ENCODE assay signal across 9 cellular contexts in the genomic region with DNA sequence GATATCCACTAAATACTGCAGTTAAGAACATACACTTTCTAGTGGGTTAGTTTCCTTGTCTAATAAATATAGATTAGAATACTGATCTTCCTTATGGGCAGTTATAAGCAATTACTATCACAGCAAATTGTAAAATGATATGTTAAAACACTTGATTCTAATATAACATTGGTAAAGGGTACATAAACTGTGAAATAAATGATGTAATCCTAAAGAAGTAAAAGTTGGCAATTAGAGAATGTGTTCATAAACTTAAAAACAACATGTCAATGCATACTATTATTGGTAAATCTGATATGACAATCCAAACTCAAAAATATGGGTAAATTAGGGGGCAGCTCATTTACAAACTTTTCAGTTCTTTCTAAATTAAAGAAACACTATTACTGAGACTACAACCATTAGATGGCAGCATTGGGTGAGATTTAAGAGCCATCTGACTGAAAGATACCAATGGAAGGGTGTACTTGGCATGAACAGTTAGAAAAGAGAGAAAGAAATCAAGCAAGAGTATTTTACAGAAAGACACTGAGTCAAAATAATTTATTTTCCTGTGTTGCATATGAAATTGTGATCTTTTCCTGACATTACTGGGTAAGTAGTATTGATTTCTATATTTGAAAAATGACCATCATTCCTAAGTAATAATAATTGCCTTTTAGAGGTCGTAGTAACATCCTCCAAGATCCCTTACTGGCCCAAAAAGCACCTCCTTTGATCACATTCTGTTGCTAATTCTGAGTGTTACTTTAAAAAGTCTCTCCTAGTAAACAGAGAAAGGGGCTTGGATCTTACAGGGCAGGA.
DNase-seq lines count a peak whose midpoint lies in the region; ATAC-seq and TF ChIP-seq lines count a peak whose summit lies in the region.
"Had no signal": no experiment of that assay in that cellular context is flagged by ENCODE, and none has a peak within 500 bp of the region (broad histone marks: within the 10 kb centered on the region; RNA-seq: fewer than 3 reads in every experiment).

No MANE protein-coding gene starts in this region.

- H3K27me3 Mint-ChIP-seq in stimulated activated naive CD8-positive, alpha-beta T cell treated with anti-CD3 and anti-CD28 coated beads, Interleukin-15, amount 100 ng/mL, for 72 hours, result no peaks in the 10 kb centered on the region

- intact Hi-C loops in body of pancreas (cut with DNase I), result loop anchor here (10.0 kb wide), 1 partner anchor 154 kb away; a partner anchor contains a TSS

- H3K27ac ChIP-seq in body of pancreas (peak overlapping the region in 1 of 4 donors; percentile 11), iPS DF 6.9 (ENCODE audit: low read length) (no peak overlapping the region)

- no peak overlapping the region for H3K4me3 Mint-ChIP-seq in stimulated activated naive CD8-positive, alpha-beta T cell treated with anti-CD3 and anti-CD28 coated beads, Interleukin-15, amount 100 ng/mL, for 72 hours
- H3K4me3 Mint-ChIP-seq: T-helper 1 cell treated with Interleukin-12 subunit alpha and Interleukin-12 subunit beta and Interleukin-4 antibody, amounts not matched to agents 30 μg/mL and 1 μg/mL, for 36 hours had no signal

- H3K9me3 ChIP-seq in body of pancreas (no peaks in the 10 kb centered on the region), iPS DF 6.9 (ENCODE audit: control insufficient read depth, insufficient read depth, low read length) (no peaks in the 10 kb centered on the region)

- H3K4me3 ChIP-seq in body of pancreas, result no peak overlapping the region
- H3K4me3 ChIP-seq in iPS DF 6.9 (ENCODE audit: low read length), result no peak overlapping the region

- H3K36me3 ChIP-seq in body of pancreas (replicated peaks in 1 of 2; ENCODE audit: insufficient read depth in 1 of 2, low read depth in 2 of 2) (peaks cover 0 to 31% of the 10 kb centered on the region in 2 donors), iPS DF 6.9 (ENCODE audit: control insufficient read depth, insufficient read depth, low read length) (peaks cover 2% of the 10 kb centered on the region; the same call in 1 of the 2 replicates)

- H3K27me3 ChIP-seq in body of pancreas (no peaks in the 10 kb centered on the region), iPS DF 6.9 (ENCODE audit: control insufficient read depth, insufficient read depth, low read length) (no peaks in the 10 kb centered on the region)

- ATAC-seq in body of pancreas, result peak; percentile 70
- peak; percentile 74 for ATAC-seq in stimulated activated naive CD8-positive, alpha-beta T cell treated with anti-CD3 and anti-CD28 coated beads, Interleukin-15, amount 100 ng/mL, for 72 hours

- H3K4me1 ChIP-seq in body of pancreas (no peaks in the 10 kb centered on the region), iPS DF 6.9 (ENCODE audit: control insufficient read depth, insufficient read depth, low read length) (no peaks in the 10 kb centered on the region)

- 83 to 89% methylated on average over 1 of the region's 1 CpG for WGBS in body of pancreas, 2 donors
- WGBS in iPS DF 6.9 (ENCODE audit: insufficient coverage, insufficient read length), result no CpG with 5 or more reads among the region's 1 CpG

- H3K9me3 Mint-ChIP-seq in stimulated activated naive CD8-positive, alpha-beta T cell treated with anti-CD3 and anti-CD28 coated beads, Interleukin-15, amount 100 ng/mL, for 72 hours, result no peaks in the 10 kb centered on the region
- H3K9me3 Mint-ChIP-seq: T-helper 1 cell treated with Interleukin-12 subunit alpha and Interleukin-12 subunit beta and Interleukin-4 antibody, amounts not matched to agents 30 μg/mL and 1 μg/mL, for 36 hours had no signal

- no peaks in the 10 kb centered on the region for H3K4me1 Mint-ChIP-seq in stimulated activated naive CD8-positive, alpha-beta T cell treated with anti-CD3 and anti-CD28 coated beads, Interleukin-15, amount 100 ng/mL, for 72 hours

- no peak overlapping the region for H3K27ac Mint-ChIP-seq in stimulated activated naive CD8-positive, alpha-beta T cell treated with anti-CD3 and anti-CD28 coated beads, Interleukin-15, amount 100 ng/mL, for 72 hours
- H3K27ac Mint-ChIP-seq: T-helper 1 cell treated with Interleukin-12 subunit alpha and Interleukin-12 subunit beta and Interleukin-4 antibody, amounts not matched to agents 30 μg/mL and 1 μg/mL, for 36 hours had no signal

- DNase-seq in DMS53 (lab: John Stamatoyannopoulos, UW) (peak; percentile 84), HS-27A (ENCODE audit: low read depth) (peak; percentile 9), NCI-H748 treated with DMSO at 0.1 percent for 48 hours (lab: John Stamatoyannopoulos, UW) (peak; percentile 23), body of pancreas (peak in 1 of 4 donors; percentile 36), iPS DF 6.9 (ENCODE audit: low read depth, low spot score) (peak; percentile 13)
- peak in 1 of 2 donors; percentile 25 for DNase-seq in stimulated activated naive CD8-positive, alpha-beta T cell treated with anti-CD3 and anti-CD28 coated beads, Interleukin-15, amount 100 ng/mL, for 72 hours
- no peak for DNase-seq in stimulated activated CD4-positive, alpha-beta T cell treated with anti-CD3 and anti-CD28 coated beads, Interleukin-15, amount 100 ng/mL, for 24 hours
- DNase-seq in stimulated activated CD4-positive, alpha-beta T cell treated with anti-CD3 and anti-CD28 coated beads, Interleukin-4, amount 100 ng/mL, for 1 hour, result no peak

- TF ChIP-seq CTCF in body of pancreas (IDR thresholded peaks at IDR 0.05), result peak; percentile 10 to 74 (median 60)

- TF ChIP-seq POLR2A in body of pancreas (IDR thresholded peaks at IDR 0.05), result no peak

Comparison
In these comparisons a context has a peak if more than half of its experiments do, and no peak if none do; other contexts are left out.
1. DNase-seq: peak in DMS53 (single experiment), HS-27A (single experiment), NCI-H748 treated with DMSO at 0.1 percent for 48 hours (single experiment) and iPS DF 6.9 (single experiment); none in stimulated activated CD4-positive, alpha-beta T cell treated with anti-CD3 and anti-CD28 coated beads, Interleukin-15, amount 100 ng/mL, for 24 hours (single experiment) and stimulated activated CD4-positive, alpha-beta T cell treated with anti-CD3 and anti-CD28 coated beads, Interleukin-4, amount 100 ng/mL, for 1 hour (single experiment).